Comparison of ENCODE assay signal across 13 cellular contexts in genomic region chr5:107594253-107595045, GRCh38.
A peak's percentile ranks its signal among the peaks of the same experiment; 100 is the strongest.
DNase-seq lines count a peak whose midpoint lies in the region; ATAC-seq, FAIRE-seq and TF ChIP-seq lines count a peak whose summit lies in the region.
"Had no signal": no experiment of that assay in that cellular context is flagged by ENCODE, and none has a peak within 500 bp of the region (broad histone marks: within the 10 kb centered on the region; RNA-seq: fewer than 3 reads in every experiment).

No MANE protein-coding gene starts in this region.

- H3K4me3 ChIP-seq in A549 = no peak overlapping the region
- no peak overlapping the region for H3K4me3 ChIP-seq in PC-3 (ENCODE audit: low read length)
- H3K4me3 ChIP-seq: cardiac muscle cell had no signal

- H2AFZ ChIP-seq in PC-3 (ENCODE audit: low read length) = no peak overlapping the region

- H3K4me1 ChIP-seq in A549 (peaks cover 49% of the 10 kb centered on the region), PC-3 (ENCODE audit: insufficient read depth, low read length) (peaks cover 12% of the 10 kb centered on the region)

- H3K27me3 Mint-ChIP-seq in neural crest cell (ENCODE audit: low read depth) (no peaks in the 10 kb centered on the region), T-helper 17 cell (peaks cover 37% of the 10 kb centered on the region)

- H3K4me3 Mint-ChIP-seq in neural crest cell (no peak overlapping the region), T-helper 17 cell (no peak overlapping the region)
- H3K4me3 Mint-ChIP-seq: natural killer cell treated with Interleukin-12 subunit alpha and Interleukin-12 subunit beta and Interleukin-15 and Interleukin-18, amount 100 ng/mL, for 72 hours had no signal

- no peaks in the 10 kb centered on the region for H3F3A ChIP-seq in PC-3 (ENCODE audit: low read length, unreplicated experiment)

- H3K79me2 ChIP-seq in PC-3 (ENCODE audit: low read length) = no peaks in the 10 kb centered on the region

- TF ChIP-seq CTCF in A549 (IDR thresholded peaks at IDR 0.05) (no peak), PC-3 (conservative IDR thresholded peaks at IDR 0.05; ENCODE audit: low read depth, low read length) (no peak), neural crest cell (conservative IDR thresholded peaks at IDR 0.05) (no peak)

- H3K4me2 ChIP-seq in A549 (peak overlapping the region; percentile 41), PC-3 (ENCODE audit: low read length) (no peak overlapping the region)

- 63% methylated on average over 4 of the region's 4 CpGs for WGBS in A549 (ENCODE audit: missing lambda C conversion rate)

- BruUV-seq in PC-3 (replicated peaks; lab: Mats Ljungman, UMichigan) = no TSS peak

- H3K36me3 ChIP-seq in PC-3 (ENCODE audit: low read depth, low read length) = no peaks in the 10 kb centered on the region
- H3K36me3 ChIP-seq: cardiac muscle cell had no signal

- no peak for TF ChIP-seq EP300 in A549 (IDR thresholded peaks at IDR 0.05)

- H3K27ac Mint-ChIP-seq in neural crest cell (ENCODE audit: unreplicated experiment) (peak overlapping the region; percentile 39), T-helper 17 cell (no peak overlapping the region)
- H3K27ac Mint-ChIP-seq: natural killer cell treated with Interleukin-12 subunit alpha and Interleukin-12 subunit beta and Interleukin-15 and Interleukin-18, amount 100 ng/mL, for 72 hours had no signal

- H3K27me3 ChIP-seq in PC-3 (ENCODE audit: low read length) = no peaks in the 10 kb centered on the region
- H3K27me3 ChIP-seq: cardiac muscle cell had no signal

- peak overlapping the region; percentile 13 to 42; a peak in 2 of 6 replicates for H3K27ac ChIP-seq in A549
- H3K27ac ChIP-seq in PC-3 (ENCODE audit: low read length) = no peak overlapping the region
- H3K27ac ChIP-seq: cardiac muscle cell had no signal

- ATAC-seq in A549 (peak; percentile 34 to 61; a peak in 3 of 6 replicates), PC-3 (peak; percentile 95), HG03135 (IDR thresholded peaks at IDR 0.05; ENCODE audit: unreplicated experiment) (no peak), T-helper 17 cell (no peak)
- ATAC-seq: natural killer cell treated with Interleukin-12 subunit alpha and Interleukin-12 subunit beta and Interleukin-15 and Interleukin-18, amount 100 ng/mL, for 72 hours; stimulated activated naive CD8-positive, alpha-beta T cell treated with anti-CD3 and anti-CD28 coated beads, Interleukin-15, Interleukin-2, amounts not matched to agents 100 U/mL and 50 U/mL, for 24 hours had no signal

- DNase-seq in A549 (ENCODE audit: low read depth in 1 of 2, low spot score in 1 of 2) = no peak
- DNase-seq in PC-3 = peak; percentile 45
- peak; percentile 50 for DNase-seq in fibroblast of gingiva (ENCODE audit: low read depth)
- DNase-seq in neural crest cell (ENCODE audit: low read depth, low spot score) = no peak
- DNase-seq in activated CD4-positive, alpha-beta T cell treated with anti-CD3 and anti-CD28 coated beads, Interleukin-2, amount 50 U/mL, for 48 hours = no peak
- no peak for DNase-seq in T-helper 17 cell
- DNase-seq in Kasumi-1 (lab: John Stamatoyannopoulos, UW) = no peak
- DNase-seq: activated CD8-positive, alpha-beta memory T cell treated with anti-CD3 and anti-CD28 coated beads for 24 hours; NCI-H2081 treated with DMSO at 0.1 percent for 48 hours; stimulated activated naive CD8-positive, alpha-beta T cell treated with anti-CD3 and anti-CD28 coated beads, Interleukin-15, Interleukin-2, amounts not matched to agents 100 U/mL and 50 U/mL, for 24 hours had no signal

- CTCF ChIA-PET in A549 (lab: Yijun Ruan, JAX) (interaction anchor here (1.5 to 2.0 kb wide), 2 partner anchors 10 to 23 kb away, joined by 5 read pairs; no protein-coding TSS in a partner anchor), PC-3 (lab: Charles Lee) (interaction anchor here (0.7 kb wide), 1 partner anchor 751 kb away, joined by 3 read pairs; no protein-coding TSS in a partner anchor)

- intact Hi-C loops in PC-3 (cut with micrococcal nuclease) = no loop called here

- H3K4me1 Mint-ChIP-seq in neural crest cell (peaks cover 26% of the 10 kb centered on the region), T-helper 17 cell (no peaks in the 10 kb centered on the region)

- no peaks in the 10 kb centered on the region for H3K9me3 ChIP-seq in A549
- H3K9me3 ChIP-seq in PC-3 (ENCODE audit: low read length) = no peaks in the 10 kb centered on the region
- no peaks in the 10 kb centered on the region for H3K9me3 ChIP-seq in T-helper 17 cell (ENCODE audit: control insufficient read depth, low read length, poor library complexity, severe bottlenecking)

- TF ChIP-seq POLR2A in A549 (IDR thresholded peaks at IDR 0.05; ENCODE audit: low read length) = no peak

- H4K20me1 ChIP-seq in PC-3 (ENCODE audit: low read length) = no peaks in the 10 kb centered on the region

- H3K9me2 ChIP-seq in PC-3 (replicated peaks; ENCODE audit: low read length) = no peaks in the 10 kb centered on the region

- H3K36me3 Mint-ChIP-seq in neural crest cell (ENCODE audit: low read depth) = no peaks in the 10 kb centered on the region
- H3K36me3 Mint-ChIP-seq in T-helper 17 cell (ENCODE audit: low read depth) = no peaks in the 10 kb centered on the region
- H3K36me3 Mint-ChIP-seq: natural killer cell treated with Interleukin-12 subunit alpha and Interleukin-12 subunit beta and Interleukin-15 and Interleukin-18, amount 100 ng/mL, for 72 hours had no signal

- POLR2A ChIA-PET in A549 (lab: Yijun Ruan, JAX) = no interaction called here
- POLR2A ChIA-PET in PC-3 (lab: Charles Lee; ENCODE audit: unreplicated experiment) = no interaction called here

- FAIRE-seq in A549 (lab: Jason Lieb, UNC) = no peak

- no peak for TF ChIP-seq RAD21 in A549 (conservative IDR thresholded peaks at IDR 0.05 in 1 of 2, IDR thresholded peaks at IDR 0.05 in 1 of 2)

- no peak overlapping the region for H3K9ac ChIP-seq in PC-3 (ENCODE audit: low read length)

- H3K9me3 Mint-ChIP-seq in neural crest cell = no peaks in the 10 kb centered on the region
- H3K9me3 Mint-ChIP-seq: natural killer cell treated with Interleukin-12 subunit alpha and Interleukin-12 subunit beta and Interleukin-15 and Interleukin-18, amount 100 ng/mL, for 72 hours had no signal

TF ChIP-seq in A549, 52 proteins besides CTCF, POLR2A, EP300 and RAD21:
- no peak for TF ChIP-seq MAZ (IDR thresholded peaks at IDR 0.05; ENCODE audit: borderline replicate concordance, low read depth, low read length)
- no peak for TF ChIP-seq EHF (CRISPR knock-in tag; IDR thresholded peaks at IDR 0.05)
- no peak for TF ChIP-seq HES2 (IDR thresholded peaks at IDR 0.05)
- TF ChIP-seq CBX2 (IDR thresholded peaks at IDR 0.05; ENCODE audit: borderline replicate concordance, low read depth) = no peak
- TF ChIP-seq ATOH8 (CRISPR knock-in tag; IDR thresholded peaks at IDR 0.05; ENCODE audit: low read depth) = no peak
- TF ChIP-seq GATA3 (IDR thresholded peaks at IDR 0.05; ENCODE audit: borderline replicate concordance) = no peak
- TF ChIP-seq MAFK (IDR thresholded peaks at IDR 0.05; ENCODE audit: partially characterized antibody) = no peak
- no peak for TF ChIP-seq SMC3 (IDR thresholded peaks at IDR 0.05)
- no peak for TF ChIP-seq MAX (IDR thresholded peaks at IDR 0.05)
- TF ChIP-seq SREBF2 (IDR thresholded peaks at IDR 0.05) = no peak
- TF ChIP-seq KDM1A (IDR thresholded peaks at IDR 0.05; ENCODE audit: low read depth) = no peak
- no peak for TF ChIP-seq CHD4 (IDR thresholded peaks at IDR 0.05; ENCODE audit: borderline replicate concordance)
- no peak for TF ChIP-seq ZC3H11A (IDR thresholded peaks at IDR 0.05)
- TF ChIP-seq BCL3 (IDR thresholded peaks at IDR 0.05) = no peak
- no peak for TF ChIP-seq CBX8 (IDR thresholded peaks at IDR 0.05)
- no peak for TF ChIP-seq ELK1 (IDR thresholded peaks at IDR 0.05; ENCODE audit: low read depth, low read length)
- TF ChIP-seq POLR2AphosphoS2 (conservative IDR thresholded peaks at IDR 0.05; ENCODE audit: low read length) = no peak
- no peak for TF ChIP-seq NR3C1 (IDR thresholded peaks at IDR 0.05)
- no peak for TF ChIP-seq RFX5 (IDR thresholded peaks at IDR 0.05)
TF ChIP-seq in A549: peak in this region for 0.

Comparison
In these comparisons a context has a peak if more than half of its experiments do, and no peak if none do; other contexts are left out.
1. ATAC-seq: peak in A549 (2 of 2) and PC-3 (single experiment); none in HG03135 (single experiment) and T-helper 17 cell (single experiment).
2. DNase-seq: peak in PC-3 (single experiment) and fibroblast of gingiva (single experiment); none in A549 (0 of 2), neural crest cell (single experiment), activated CD4-positive, alpha-beta T cell treated with anti-CD3 and anti-CD28 coated beads, Interleukin-2, amount 50 U/mL, for 48 hours (0 of 2), T-helper 17 cell (0 of 3) and Kasumi-1 (0 of 2).